ENCODE assay signal across 20 cellular contexts in genomic region chr10:114121031-114121430, GRCh38. TPM values are rescaled to one million over a fixed set of nuclear protein-coding genes. Genes with fewer than 3 reads are reported as not detected.
DNase-seq lines count a peak whose midpoint lies in the region; ATAC-seq, FAIRE-seq and TF ChIP-seq lines count a peak whose summit lies in the region.
"Had no signal": no experiment of that assay in that cellular context is flagged by ENCODE, and none has a peak within 500 bp of the region (broad histone marks: within the 10 kb centered on the region; RNA-seq: fewer than 3 reads in every experiment).

No MANE protein-coding gene starts in this region.

- POLR2A ChIA-PET in WTC11 (lab: Charles Lee): no interaction called here

- H3K27me3 Mint-ChIP-seq in WTC11 (ENCODE audit: low read depth): no peaks in the 10 kb centered on the region
- H3K27me3 Mint-ChIP-seq in endothelial cell (ENCODE audit: unreplicated experiment): no peaks in the 10 kb centered on the region

- H3K9ac ChIP-seq in Loucy (ENCODE audit: low read depth, low read length, poor library complexity, severe bottlenecking): no peak overlapping the region
- no peak overlapping the region for H3K9ac ChIP-seq in neural cell (ENCODE audit: low read length)

- H3K4me2 ChIP-seq in Loucy (ENCODE audit: low read depth, low read length, poor library complexity, severe bottlenecking) (no peak overlapping the region), neural cell (ENCODE audit: low read length) (no peak overlapping the region)
- H3K4me2 ChIP-seq: A549 had no signal

- no peak for TF ChIP-seq EP300 in neural cell (conservative IDR thresholded peaks at IDR 0.05; ENCODE audit: poor library complexity, severe bottlenecking)

- H3K27ac Mint-ChIP-seq in WTC11 (no peak overlapping the region), endothelial cell (ENCODE audit: unreplicated experiment) (no peak overlapping the region)

- H3K9me2 ChIP-seq in Loucy (replicated peaks; ENCODE audit: low read depth, low read length) (no peaks in the 10 kb centered on the region), neural cell (ENCODE audit: insufficient read depth, low read length) (no peaks in the 10 kb centered on the region)

- 80% methylated on average over 1 of the region's 1 CpG for WGBS in right lobe of liver (ENCODE audit: insufficient coverage, low coverage, low lambda C conversion rate, missing lambda C conversion rate)

- H3K36me3 ChIP-seq in Loucy (ENCODE audit: insufficient read depth, low read length) (no peaks in the 10 kb centered on the region; the same call in 1 of the 2 replicates), neural cell (ENCODE audit: insufficient read depth, low read length) (no peaks in the 10 kb centered on the region), right lobe of liver (peaks cover 0 to 16% (median 0%) of the 10 kb centered on the region in 4 donors), SJCRH30 (peaks cover 4% of the 10 kb centered on the region)

- H3K27ac ChIP-seq in VCaP (no peak overlapping the region), neural cell (ENCODE audit: low read length) (no peak overlapping the region), right lobe of liver (no peak overlapping the region), SJCRH30 (no peak overlapping the region)
- H3K27ac ChIP-seq: A549 had no signal

- peaks cover 4% of the 10 kb centered on the region; the same call in 1 of the 2 replicates for H3K4me1 Mint-ChIP-seq in WTC11
- H3K4me1 Mint-ChIP-seq in endothelial cell (ENCODE audit: unreplicated experiment): no peaks in the 10 kb centered on the region
- H3K4me1 Mint-ChIP-seq: CD14-positive monocyte had no signal

- no peak for TF ChIP-seq POLR2A in right lobe of liver (IDR thresholded peaks at IDR 0.05)

- H3F3A ChIP-seq in Loucy (ENCODE audit: low read depth) (no peaks in the 10 kb centered on the region), neural cell (ENCODE audit: insufficient read depth, low read length, poor library complexity, severe bottlenecking) (no peaks in the 10 kb centered on the region)

- no peaks in the 10 kb centered on the region for H3K9me3 ChIP-seq in Loucy (ENCODE audit: insufficient read depth, low read depth, low read length)
- H3K9me3 ChIP-seq in neural cell (ENCODE audit: low read length): no peaks in the 10 kb centered on the region
- no peaks in the 10 kb centered on the region for H3K9me3 ChIP-seq in right lobe of liver
- H3K9me3 ChIP-seq in SJCRH30 (replicated peaks): no peaks in the 10 kb centered on the region
- H3K9me3 ChIP-seq: A549, HAP-1 had no signal

- no peak for TF ChIP-seq RAD21 in neural cell (conservative IDR thresholded peaks at IDR 0.05)

- H2AFZ ChIP-seq in Loucy (ENCODE audit: low read length) (no peak overlapping the region), neural cell (ENCODE audit: low read depth, low read length) (no peak overlapping the region)

- H3K36me3 Mint-ChIP-seq in WTC11: peaks cover 10% of the 10 kb centered on the region
- H3K36me3 Mint-ChIP-seq in endothelial cell (ENCODE audit: low read depth, unreplicated experiment): no peaks in the 10 kb centered on the region

- FAIRE-seq in A204.1 (lab: Jason Lieb, UNC): peak; percentile 95
- FAIRE-seq: A549, HepG2 had no signal

- H3K9me3 Mint-ChIP-seq in WTC11: no peaks in the 10 kb centered on the region
- H3K9me3 Mint-ChIP-seq in endothelial cell (ENCODE audit: unreplicated experiment): no peaks in the 10 kb centered on the region
- H3K9me3 Mint-ChIP-seq: CD14-positive monocyte had no signal

- DNase-seq in WTC11 (ENCODE audit: low spot score) (no peak), right lobe of liver (no peak), SJCRH30 (no peak), endothelial cell (ENCODE audit: low spot score) (no peak)
- DNase-seq: DMS79, GF-D8, NCI-H1417, NCI-H1930, NCI-H2171 treated with DMSO at 0.1 percent for 48 hours, NCI-H510A, NCI-H82, RPMI8226 had no signal

- H3K4me1 ChIP-seq in Loucy (ENCODE audit: insufficient read depth, low read length, poor library complexity, severe bottlenecking) (no peaks in the 10 kb centered on the region), right lobe of liver (no peaks in the 10 kb centered on the region), SJCRH30 (peaks cover 9% of the 10 kb centered on the region; the same call in 1 of the 2 replicates)
- H3K4me1 ChIP-seq: A549 had no signal

- H3K79me2 ChIP-seq in Loucy (ENCODE audit: insufficient read depth, low read length) (no peaks in the 10 kb centered on the region), neural cell (replicated peaks; ENCODE audit: insufficient read depth, low read length) (no peaks in the 10 kb centered on the region)

- intact Hi-C loops in right lobe of liver (cut with DNase I): no loop called here

- H4K20me1 ChIP-seq in Loucy (ENCODE audit: insufficient read depth, low read length, poor library complexity, severe bottlenecking) (no peaks in the 10 kb centered on the region), neural cell (ENCODE audit: insufficient read depth) (no peaks in the 10 kb centered on the region)

- H3K27me3 ChIP-seq in Loucy (ENCODE audit: insufficient read depth, low read length, poor library complexity, severe bottlenecking): no peaks in the 10 kb centered on the region
- H3K27me3 ChIP-seq in neural cell (ENCODE audit: insufficient read depth, low read depth, low read length): no peaks in the 10 kb centered on the region
- no peaks in the 10 kb centered on the region for H3K27me3 ChIP-seq in right lobe of liver
- H3K27me3 ChIP-seq in SJCRH30: no peaks in the 10 kb centered on the region

- ATAC-seq in WTC11 (no peak), right lobe of liver (no peak)
- ATAC-seq: A549, HepG2 had no signal

- TF ChIP-seq CTCF in Loucy (conservative IDR thresholded peaks at IDR 0.05; ENCODE audit: low read length) (peak; percentile 55), VCaP (conservative IDR thresholded peaks at IDR 0.05) (peak; percentile 28; the same call in 1 of the 2 replicates), neural cell (IDR thresholded peaks at IDR 0.05; ENCODE audit: poor library complexity, severe bottlenecking) (peak; percentile 28), WTC11 (IDR thresholded peaks at IDR 0.05) (no peak), right lobe of liver (IDR thresholded peaks at IDR 0.05) (no peak), endothelial cell (IDR thresholded peaks at IDR 0.05; ENCODE audit: unreplicated experiment) (no peak)

- H3K4me3 ChIP-seq in Loucy (ENCODE audit: low read length, poor library complexity, severe bottlenecking): no peak overlapping the region
- no peak overlapping the region for H3K4me3 ChIP-seq in neural cell (ENCODE audit: low read length)
- no peak overlapping the region for H3K4me3 ChIP-seq in right lobe of liver
- no peak overlapping the region for H3K4me3 ChIP-seq in SJCRH30
- H3K4me3 ChIP-seq: A549, HAP-1 had no signal

- CTCF ChIA-PET in WTC11 (lab: Charles Lee): interaction anchor here (1.1 kb wide), 1 partner anchor 140 kb away, joined by 3 read pairs; no protein-coding TSS in a partner anchor

- H3K4me3 Mint-ChIP-seq in WTC11: no peak overlapping the region
- no peak overlapping the region for H3K4me3 Mint-ChIP-seq in endothelial cell (ENCODE audit: unreplicated experiment)
- H3K4me3 Mint-ChIP-seq: CD14-positive monocyte had no signal

TF ChIP-seq in WTC11, 78 proteins besides CTCF, POLR2A, EP300 and RAD21 (continues in another document):
- TF ChIP-seq SP1 (CRISPR knock-in tag; conservative IDR thresholded peaks at IDR 0.05) (no peak), TEAD1 (CRISPR knock-in tag; IDR thresholded peaks at IDR 0.05) (no peak), FOXK1 (CRISPR knock-in tag; IDR thresholded peaks at IDR 0.05) (no peak), ZNF396 (CRISPR knock-in tag; IDR thresholded peaks at IDR 0.05; ENCODE audit: borderline replicate concordance) (no peak), ZNF532 (CRISPR knock-in tag; IDR thresholded peaks at IDR 0.05; ENCODE audit: borderline replicate concordance) (no peak), CREB1 (CRISPR knock-in tag; IDR thresholded peaks at IDR 0.05) (no peak)

RNA-seq across cellular contexts. Expression of gene CCDC186, which starts 53.0 kb away (rescaled TPM):
- polyA plus RNA-seq in neural cell: 18.6 and 24.2 TPM in 2 replicates
- 39.4 and 65.3 TPM in 2 replicates for polyA minus RNA-seq in neural cell
- total RNA-seq in WTC11 (2021): 23.3 to 32.7 TPM (median 24.5 TPM) in 3 replicates
- total RNA-seq in right lobe of liver: 10 to 100 TPM in 2 of 6 experiments, 1 to 10 TPM in 4; 4.2 to 11.7 (median 6.9) TPM
- 10.7 and 11.4 TPM in 2 replicates for total RNA-seq in SJCRH30 (2014; rRNA removed; shearing (Covaris generic))
- 18.5 TPM for total RNA-seq in endothelial cell (ENCODE audit: unreplicated experiment)

RNA-seq across cellular contexts. Expression of gene TDRD1, which starts 58.1 kb away (rescaled TPM):
- not detected in 2 replicates for polyA plus RNA-seq in neural cell
- polyA minus RNA-seq in neural cell: not detected in 2 replicates
- total RNA-seq in WTC11 (2021) (0.57 to 0.70 TPM (median 0.69 TPM) in 3 replicates), right lobe of liver (under 1 TPM in 5 of 6 experiments, not detected in 1; 0.06 to 0.17 (median 0.12) TPM), endothelial cell (ENCODE audit: unreplicated experiment) (0.18 TPM)
- total RNA-seq in SJCRH30 (2014; rRNA removed; shearing (Covaris generic)): 0.61 TPM in 2 replicates
- total RNA-seq: HepG2 had no signal
- polyA plus RNA-seq: A549, CD14-positive monocyte, HepG2 had no signal

Comparison
In these comparisons a context has a peak if more than half of its experiments do, and no peak if none do; other contexts are left out.
1. CTCF ChIP-seq: peak in Loucy (single experiment), VCaP (single experiment) and neural cell (single experiment); none in WTC11 (single experiment), right lobe of liver (0 of 4) and endothelial cell (single experiment).